Comparison of ENCODE assay signal across 1 cellular context in the genomic region with DNA sequence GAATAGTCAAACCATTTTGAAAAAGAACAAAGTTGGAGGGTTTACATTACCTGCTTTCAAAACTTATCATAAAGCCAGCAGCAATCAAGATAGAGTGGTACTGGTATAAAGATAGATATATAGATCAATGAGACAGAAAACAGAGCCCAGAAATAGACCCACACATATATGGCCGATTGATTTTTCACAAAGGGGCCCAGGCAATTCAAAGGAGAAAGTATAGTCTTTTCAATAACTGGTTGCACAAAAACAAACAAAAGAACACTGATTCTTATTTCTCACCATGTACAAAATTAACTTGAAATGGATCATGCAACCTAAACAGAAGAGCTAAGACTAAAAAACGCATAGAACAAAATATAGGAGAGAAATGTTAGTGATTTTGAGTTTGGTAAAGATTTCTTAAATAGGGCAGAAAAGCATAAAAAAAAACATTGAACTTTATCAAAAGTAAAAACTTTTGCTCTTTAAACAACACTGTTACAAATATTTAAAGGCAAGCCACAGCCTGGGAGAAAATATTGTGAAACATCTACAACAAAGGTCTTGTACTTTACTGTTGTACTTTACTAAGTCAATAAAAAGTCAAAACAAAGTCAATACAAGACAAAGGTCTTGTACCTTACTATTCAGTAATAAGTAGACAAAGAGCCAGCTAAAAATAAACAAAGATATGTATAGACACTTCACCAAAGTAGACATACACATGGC.
A peak's percentile ranks its signal among the peaks of the same experiment; 100 is the strongest.
TF ChIP-seq lines count a peak whose summit lies in the region.

No MANE protein-coding gene starts in this region.

TF ChIP-seq in HepG2, 621 proteins besides CTCF, POLR2A, EP300 and RAD21 (continued from another document):
- TF ChIP-seq, protein P1, sequence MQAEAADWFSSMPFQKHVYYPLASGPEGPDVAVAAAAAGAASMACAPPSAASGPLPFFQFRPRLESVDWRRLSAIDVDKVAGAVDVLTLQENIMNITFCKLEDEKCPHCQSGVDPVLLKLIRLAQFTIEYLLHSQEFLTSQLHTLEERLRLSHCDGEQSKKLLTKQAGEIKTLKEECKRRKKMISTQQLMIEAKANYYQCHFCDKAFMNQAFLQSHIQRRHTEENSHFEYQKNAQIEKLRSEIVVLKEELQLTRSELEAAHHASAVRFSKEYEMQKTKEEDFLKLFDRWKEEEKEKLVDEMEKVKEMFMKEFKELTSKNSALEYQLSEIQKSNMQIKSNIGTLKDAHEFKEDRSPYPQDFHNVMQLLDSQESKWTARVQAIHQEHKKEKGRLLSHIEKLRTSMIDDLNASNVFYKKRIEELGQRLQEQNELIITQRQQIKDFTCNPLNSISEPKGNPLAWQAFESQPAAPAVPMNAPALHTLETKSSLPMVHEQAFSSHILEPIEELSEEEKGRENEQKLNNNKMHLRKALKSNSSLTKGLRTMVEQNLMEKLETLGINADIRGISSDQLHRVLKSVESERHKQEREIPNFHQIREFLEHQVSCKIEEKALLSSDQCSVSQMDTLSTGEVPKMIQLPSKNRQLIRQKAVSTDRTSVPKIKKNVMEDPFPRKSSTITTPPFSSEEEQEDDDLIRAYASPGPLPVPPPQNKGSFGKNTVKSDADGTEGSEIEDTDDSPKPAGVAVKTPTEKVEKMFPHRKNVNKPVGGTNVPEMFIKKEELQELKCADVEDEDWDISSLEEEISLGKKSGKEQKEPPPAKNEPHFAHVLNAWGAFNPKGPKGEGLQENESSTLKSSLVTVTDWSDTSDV (CRISPR knock-in tag; IDR thresholded peaks at IDR 0.05) = no peak
- no peak for TF ChIP-seq ZNF775 (CRISPR knock-in tag; IDR thresholded peaks at IDR 0.05; ENCODE audit: borderline replicate concordance)
- TF ChIP-seq HMG20B (CRISPR knock-in tag; conservative IDR thresholded peaks at IDR 0.05) = no peak
- TF ChIP-seq ARID5B (CRISPR knock-in tag; IDR thresholded peaks at IDR 0.05) = peak; percentile 92
- TF ChIP-seq ZNF703 (CRISPR knock-in tag; IDR thresholded peaks at IDR 0.05; ENCODE audit: borderline replicate concordance) = no peak
- no peak for TF ChIP-seq SNAI1 (CRISPR knock-in tag; IDR thresholded peaks at IDR 0.05; ENCODE audit: borderline replicate concordance)
- no peak for TF ChIP-seq KLF13 (CRISPR knock-in tag; IDR thresholded peaks at IDR 0.05)
- 0 out of 2 replicates have a peak, but pooled peaks have one; percentile 35 for TF ChIP-seq ATF1 (CRISPR knock-in tag; IDR thresholded peaks at IDR 0.05)
- no peak for TF ChIP-seq SMARCE1 (IDR thresholded peaks at IDR 0.05; ENCODE audit: borderline replicate concordance)
